In the genomic region with DNA sequence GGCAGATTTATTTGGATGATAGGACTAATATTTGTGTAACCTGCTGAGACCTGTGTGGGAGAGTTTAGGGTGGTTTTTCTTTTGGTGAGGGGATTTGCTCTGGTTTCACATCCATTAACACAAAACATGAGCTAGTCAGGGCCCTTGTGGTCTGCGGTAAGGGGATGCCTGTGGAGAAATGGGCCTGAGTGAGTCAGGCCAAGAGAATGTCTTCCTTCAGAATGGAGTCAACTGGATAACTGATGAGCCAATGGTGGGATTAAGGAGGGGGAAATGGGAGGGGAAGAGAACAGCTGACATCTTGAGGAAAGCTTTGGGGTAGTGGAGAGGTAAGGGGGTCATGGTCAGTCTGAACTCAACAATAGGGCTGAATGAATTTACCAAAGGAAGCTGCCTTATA, we compare ENCODE assay signal across 1 cellular context.
TF ChIP-seq lines count a peak whose summit lies in the region.

No MANE protein-coding gene starts in this region.

TF ChIP-seq in IMR-90, 13 proteins besides CTCF, POLR2A, EP300 and RAD21:
- TF ChIP-seq MXI1 (IDR thresholded peaks at IDR 0.05; ENCODE audit: borderline replicate concordance, low read depth, low read length) = no peak
- TF ChIP-seq RFX5 (IDR thresholded peaks at IDR 0.05; ENCODE audit: low read depth, low read length) = no peak
- 0 out of 2 replicates have a peak, but pooled peaks have one; percentile 25 for TF ChIP-seq BHLHE40 (IDR thresholded peaks at IDR 0.05; ENCODE audit: low read depth, low read length)
- no peak for TF ChIP-seq NFE2L2 (IDR thresholded peaks at IDR 0.05; ENCODE audit: low read depth, low read length)
- TF ChIP-seq MAZ (IDR thresholded peaks at IDR 0.05; ENCODE audit: borderline replicate concordance, low read depth, low read length) = peak; percentile 29; the same call in 1 of the 2 replicates
- no peak for TF ChIP-seq CHD1 (IDR thresholded peaks at IDR 0.05; ENCODE audit: low read depth, low read length)
- TF ChIP-seq RCOR1 (IDR thresholded peaks at IDR 0.05; ENCODE audit: insufficient replicate concordance, low read length) = peak; percentile 69
- TF ChIP-seq SMC3 (IDR thresholded peaks at IDR 0.05; ENCODE audit: low read depth, low read length) = no peak
- peak; percentile 79 for TF ChIP-seq CEBPB (IDR thresholded peaks at IDR 0.05; ENCODE audit: low read depth, low read length)
- 0 out of 2 replicates have a peak, but pooled peaks have one; percentile 25 for TF ChIP-seq MAFK (IDR thresholded peaks at IDR 0.05; ENCODE audit: low read depth, low read length)
- peak; percentile 80 for TF ChIP-seq FOS (IDR thresholded peaks at IDR 0.05; ENCODE audit: low read depth, low read length)
- TF ChIP-seq, protein P1, sequence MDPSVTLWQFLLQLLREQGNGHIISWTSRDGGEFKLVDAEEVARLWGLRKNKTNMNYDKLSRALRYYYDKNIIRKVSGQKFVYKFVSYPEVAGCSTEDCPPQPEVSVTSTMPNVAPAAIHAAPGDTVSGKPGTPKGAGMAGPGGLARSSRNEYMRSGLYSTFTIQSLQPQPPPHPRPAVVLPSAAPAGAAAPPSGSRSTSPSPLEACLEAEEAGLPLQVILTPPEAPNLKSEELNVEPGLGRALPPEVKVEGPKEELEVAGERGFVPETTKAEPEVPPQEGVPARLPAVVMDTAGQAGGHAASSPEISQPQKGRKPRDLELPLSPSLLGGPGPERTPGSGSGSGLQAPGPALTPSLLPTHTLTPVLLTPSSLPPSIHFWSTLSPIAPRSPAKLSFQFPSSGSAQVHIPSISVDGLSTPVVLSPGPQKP (IDR thresholded peaks at IDR 0.05; ENCODE audit: borderline replicate concordance, low read depth, low read length) = no peak
- TF ChIP-seq, protein P2, sequence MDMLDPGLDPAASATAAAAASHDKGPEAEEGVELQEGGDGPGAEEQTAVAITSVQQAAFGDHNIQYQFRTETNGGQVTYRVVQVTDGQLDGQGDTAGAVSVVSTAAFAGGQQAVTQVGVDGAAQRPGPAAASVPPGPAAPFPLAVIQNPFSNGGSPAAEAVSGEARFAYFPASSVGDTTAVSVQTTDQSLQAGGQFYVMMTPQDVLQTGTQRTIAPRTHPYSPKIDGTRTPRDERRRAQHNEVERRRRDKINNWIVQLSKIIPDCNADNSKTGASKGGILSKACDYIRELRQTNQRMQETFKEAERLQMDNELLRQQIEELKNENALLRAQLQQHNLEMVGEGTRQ (IDR thresholded peaks at IDR 0.05; ENCODE audit: low read depth, low read length) = peak; percentile 12; the same call in 1 of the 2 replicates
